ENCODE assay signal across 34 cellular contexts in the genomic region with DNA sequence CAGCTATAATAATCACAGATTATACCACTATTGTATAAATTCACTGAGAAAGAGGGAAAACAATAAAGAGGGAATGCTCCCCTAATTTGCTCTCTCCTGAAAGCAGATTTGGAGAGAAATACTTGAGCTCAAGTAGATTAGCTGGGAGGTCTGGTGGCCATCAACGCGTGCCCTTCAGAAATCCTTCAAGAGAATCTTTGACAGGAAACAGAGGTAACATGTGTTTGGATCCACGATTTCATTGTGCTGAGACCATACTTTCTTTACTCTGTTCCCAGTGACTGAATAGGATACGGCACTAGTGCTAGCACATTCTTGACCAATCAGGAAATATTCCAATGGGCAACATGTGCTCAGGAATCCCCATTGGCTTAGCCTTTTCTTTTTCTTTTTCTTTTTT.
"Had no signal": no experiment of that assay in that cellular context is flagged by ENCODE, and none has a peak within 500 bp of the region (broad histone marks: within the 10 kb centered on the region; RNA-seq: fewer than 3 reads in every experiment).

No MANE protein-coding gene starts in this region.

- ATAC-seq: activated CD8-positive, alpha-beta T cell treated with anti-CD3 and anti-CD28 coated beads for 36 hours; activated naive CD4-positive, alpha-beta T cell treated with anti-CD3 and anti-CD28 coated beads, Interleukin-2, amount 50 U/mL, for 72 hours; activated T-cell treated with anti-CD3 and anti-CD28 coated beads, Interleukin-2, amount 50 U/mL, for 4 hours; activated T-cell treated with anti-CD3 and anti-CD28 coated beads, Interleukin-2, amount 50 U/mL, for 72 hours; activated T-helper 17 cell treated with anti-CD3 and anti-CD28 coated beads, Interleukin-2, amount 50 U/mL, for 72 hours; body of pancreas had no signal

- H3K9me3 ChIP-seq: adrenal gland, body of pancreas, breast epithelium had no signal

- H3K4me3 Mint-ChIP-seq: activated B cell treated with CpG ODN at 0.5 μM for 24 hours; activated CD4-positive, alpha-beta memory T cell treated with anti-CD3 and anti-CD28 coated beads for 36 hours; activated CD4-positive, alpha-beta T cell treated with anti-CD3 and anti-CD28 coated beads, Interleukin-2, amount 10 ng/mL, durations not matched to agents 24 days and 14 days; activated CD8-positive, alpha-beta T cell treated with anti-CD3 and anti-CD28 coated beads for 36 hours; activated naive CD4-positive, alpha-beta T cell treated with anti-CD3 and anti-CD28 coated beads for 36 hours; activated naive CD8-positive, alpha-beta T cell treated with anti-CD3 and anti-CD28 coated beads for 36 hours; activated T-cell treated with anti-CD3 and anti-CD28 coated beads, Interleukin-2, amount 50 U/mL, for 4 hours; activated T-cell treated with anti-CD3 and anti-CD28 coated beads, Interleukin-2, amount 50 U/mL, for 72 hours; activated T-helper 1 cell treated with anti-CD3 and anti-CD28 coated beads, Interleukin-12 subunit alpha, Interleukin-12 subunit beta, Interleukin-2, Interleukin-4 antibody, amounts not matched to agents 30 ng/mL and 10 ng/mL and 1 ng/mL, durations not matched to agents 14 hours and 24 hours and 36 hours; activated T-helper 17 cell treated with anti-CD3 and anti-CD28 coated beads, Interleukin-2, amount 50 U/mL, for 72 hours; T-helper 1 cell treated with Interleukin-12 subunit alpha and Interleukin-12 subunit beta and Interleukin-4 antibody, amounts not matched to agents 30 μg/mL and 1 μg/mL, for 36 hours; T-helper 2 cell treated with Interferon-gamma antibody and Interleukin-4, amounts not matched to agents 5 μg/mL and 100 μg/mL, for 36 hours had no signal

- H3K27me3 Mint-ChIP-seq: activated B cell treated with CpG ODN at 0.5 μM for 24 hours; activated CD4-positive, alpha-beta memory T cell treated with anti-CD3 and anti-CD28 coated beads for 36 hours; activated CD4-positive, alpha-beta T cell treated with anti-CD3 and anti-CD28 coated beads, Interleukin-2, amount 10 ng/mL, durations not matched to agents 24 days and 14 days; activated CD8-positive, alpha-beta T cell treated with anti-CD3 and anti-CD28 coated beads for 36 hours; activated naive CD8-positive, alpha-beta T cell treated with anti-CD3 and anti-CD28 coated beads for 36 hours; activated T-helper 17 cell treated with anti-CD3 and anti-CD28 coated beads, Interleukin-2, amount 50 U/mL, for 72 hours had no signal

- H3K4me1 ChIP-seq: adrenal gland, body of pancreas, breast epithelium had no signal

- H3K27ac Mint-ChIP-seq: activated B cell treated with CpG ODN at 0.5 μM for 24 hours; activated CD4-positive, alpha-beta memory T cell treated with anti-CD3 and anti-CD28 coated beads for 36 hours; activated CD4-positive, alpha-beta T cell treated with anti-CD3 and anti-CD28 coated beads, Interleukin-2, amount 10 ng/mL, durations not matched to agents 24 days and 14 days; activated CD8-positive, alpha-beta T cell treated with anti-CD3 and anti-CD28 coated beads for 36 hours; activated naive CD4-positive, alpha-beta T cell treated with anti-CD3 and anti-CD28 coated beads for 36 hours; activated naive CD4-positive, alpha-beta T cell treated with anti-CD3 and anti-CD28 coated beads, Interleukin-2, amount 50 U/mL, for 72 hours; activated naive CD8-positive, alpha-beta T cell treated with anti-CD3 and anti-CD28 coated beads for 36 hours; activated T-cell treated with anti-CD3 and anti-CD28 coated beads, Interleukin-2, amount 50 U/mL, for 72 hours; activated T-helper 1 cell treated with anti-CD3 and anti-CD28 coated beads, Interleukin-12 subunit alpha, Interleukin-12 subunit beta, Interleukin-2, Interleukin-4 antibody, amounts not matched to agents 30 ng/mL and 10 ng/mL and 1 ng/mL, durations not matched to agents 14 hours and 24 hours and 36 hours; activated T-helper 17 cell treated with anti-CD3 and anti-CD28 coated beads, Interleukin-2, amount 50 U/mL, for 72 hours; T-helper 1 cell treated with Interleukin-12 subunit alpha and Interleukin-12 subunit beta and Interleukin-4 antibody, amounts not matched to agents 30 μg/mL and 1 μg/mL, for 36 hours; T-helper 2 cell treated with Interferon-gamma antibody and Interleukin-4, amounts not matched to agents 5 μg/mL and 100 μg/mL, for 36 hours had no signal

- H3K36me3 ChIP-seq: adrenal gland, brain microvascular endothelial cell, breast epithelium had no signal

- H3K27me3 ChIP-seq: adrenal gland, body of pancreas, brain microvascular endothelial cell, breast epithelium had no signal

- H3K27ac ChIP-seq: adrenal gland, body of pancreas, brain microvascular endothelial cell, breast epithelium, VCaP had no signal

- H3K4me3 ChIP-seq: adrenal gland, body of pancreas, breast epithelium had no signal

- H3K4me1 Mint-ChIP-seq: activated B cell treated with CpG ODN at 0.5 μM for 24 hours; activated CD4-positive, alpha-beta T cell treated with anti-CD3 and anti-CD28 coated beads, Interleukin-2, amount 10 ng/mL, durations not matched to agents 24 days and 14 days; activated naive CD8-positive, alpha-beta T cell treated with anti-CD3 and anti-CD28 coated beads for 36 hours; activated T-helper 17 cell treated with anti-CD3 and anti-CD28 coated beads, Interleukin-2, amount 50 U/mL, for 72 hours had no signal

- H3K9me3 Mint-ChIP-seq: activated CD4-positive, alpha-beta T cell treated with anti-CD3 and anti-CD28 coated beads, Interleukin-2, amount 10 ng/mL, durations not matched to agents 24 days and 14 days had no signal

- DNase-seq: activated B cell treated with CpG ODN at 0.5 μM for 24 hours; activated CD4-positive, alpha-beta memory T cell treated with anti-CD3 and anti-CD28 coated beads for 36 hours; activated CD4-positive, alpha-beta T cell treated with anti-CD3 and anti-CD28 coated beads for 4 hours; activated CD4-positive, alpha-beta T cell treated with anti-CD3 and anti-CD28 coated beads, Interleukin-2, amount 10 ng/mL, durations not matched to agents 24 days and 14 days; activated CD4-positive, alpha-beta T cell treated with anti-CD3 and anti-CD28 coated beads, Interleukin-2, amount 50 U/mL, for 1 hour; activated CD4-positive, alpha-beta T cell treated with anti-CD3 and anti-CD28 coated beads, Interleukin-2, amount 50 U/mL, for 4 hours; activated CD4-positive, CD25-positive, alpha-beta regulatory T cell treated with anti-CD3 and anti-CD28 coated beads, Interleukin-2, amount 50 U/mL, for 72 hours; activated CD8-positive, alpha-beta memory T cell treated with anti-CD3 and anti-CD28 coated beads, Interleukin-2, amount 50 U/mL, for 4 hours; activated CD8-positive, alpha-beta T cell treated with anti-CD3 and anti-CD28 coated beads for 36 hours; activated effector memory CD4-positive, alpha-beta T cell treated with anti-CD3 and anti-CD28 coated beads, Interleukin-2, amount 50 U/mL, for 16 hours; activated gamma-delta T cell treated with Interleukin-2 at 50 U/mL for 16 hours; activated naive CD4-positive, alpha-beta T cell; activated naive CD4-positive, alpha-beta T cell treated with anti-CD3 and anti-CD28 coated beads for 36 hours; activated naive CD4-positive, alpha-beta T cell treated with anti-CD3 and anti-CD28 coated beads, Interleukin-2, amount 50 U/mL, for 16 hours; activated naive CD8-positive, alpha-beta T cell treated with anti-CD3 and anti-CD28 coated beads for 36 hours; activated T-cell treated with anti-CD3 and anti-CD28 coated beads for 4 hours; activated T-cell treated with anti-CD3 and anti-CD28 coated beads, Interleukin-2, amount 50 U/mL, for 1 hour; activated T-cell treated with anti-CD3 and anti-CD28 coated beads, Interleukin-2, amount 50 U/mL, for 4 hours; activated T-cell treated with anti-CD3 and anti-CD28 coated beads, Interleukin-2, amount 50 U/mL, for 72 hours; adrenal gland; amniotic stem cell; aorta; body of pancreas; brain microvascular endothelial cell; central memory CD4-positive, alpha-beta T cell; T-helper 2 cell; T-helper 9 cell had no signal

- H3K36me3 Mint-ChIP-seq: activated CD4-positive, alpha-beta memory T cell treated with anti-CD3 and anti-CD28 coated beads for 36 hours; activated naive CD4-positive, alpha-beta T cell treated with anti-CD3 and anti-CD28 coated beads, Interleukin-2, amount 50 U/mL, for 72 hours; activated naive CD8-positive, alpha-beta T cell treated with anti-CD3 and anti-CD28 coated beads for 36 hours had no signal
